6 cellular contexts compared by ENCODE assay signal in genomic region chr6:126767741-126768140, GRCh38.
"Had no signal": no experiment of that assay in that cellular context is flagged by ENCODE, and none has a peak within 500 bp of the region (broad histone marks: within the 10 kb centered on the region; RNA-seq: fewer than 3 reads in every experiment).

No MANE protein-coding gene starts in this region.

- H3K9me3 Mint-ChIP-seq: H9, IgD-negative memory B cell had no signal

- H3K4me3 Mint-ChIP-seq: H9, IgD-negative memory B cell had no signal

- H3K27me3 Mint-ChIP-seq: IgD-negative memory B cell had no signal

- H3K27ac ChIP-seq: HL-60 had no signal

- DNase-seq: H9, HCEC 1CT, KBM-7 had no signal

- H3K4me1 Mint-ChIP-seq: IgD-negative memory B cell had no signal

- ATAC-seq: HepG2 had no signal

- H3K27ac Mint-ChIP-seq: H9, IgD-negative memory B cell had no signal
